1 cellular context compared by ENCODE assay signal in the genomic region with DNA sequence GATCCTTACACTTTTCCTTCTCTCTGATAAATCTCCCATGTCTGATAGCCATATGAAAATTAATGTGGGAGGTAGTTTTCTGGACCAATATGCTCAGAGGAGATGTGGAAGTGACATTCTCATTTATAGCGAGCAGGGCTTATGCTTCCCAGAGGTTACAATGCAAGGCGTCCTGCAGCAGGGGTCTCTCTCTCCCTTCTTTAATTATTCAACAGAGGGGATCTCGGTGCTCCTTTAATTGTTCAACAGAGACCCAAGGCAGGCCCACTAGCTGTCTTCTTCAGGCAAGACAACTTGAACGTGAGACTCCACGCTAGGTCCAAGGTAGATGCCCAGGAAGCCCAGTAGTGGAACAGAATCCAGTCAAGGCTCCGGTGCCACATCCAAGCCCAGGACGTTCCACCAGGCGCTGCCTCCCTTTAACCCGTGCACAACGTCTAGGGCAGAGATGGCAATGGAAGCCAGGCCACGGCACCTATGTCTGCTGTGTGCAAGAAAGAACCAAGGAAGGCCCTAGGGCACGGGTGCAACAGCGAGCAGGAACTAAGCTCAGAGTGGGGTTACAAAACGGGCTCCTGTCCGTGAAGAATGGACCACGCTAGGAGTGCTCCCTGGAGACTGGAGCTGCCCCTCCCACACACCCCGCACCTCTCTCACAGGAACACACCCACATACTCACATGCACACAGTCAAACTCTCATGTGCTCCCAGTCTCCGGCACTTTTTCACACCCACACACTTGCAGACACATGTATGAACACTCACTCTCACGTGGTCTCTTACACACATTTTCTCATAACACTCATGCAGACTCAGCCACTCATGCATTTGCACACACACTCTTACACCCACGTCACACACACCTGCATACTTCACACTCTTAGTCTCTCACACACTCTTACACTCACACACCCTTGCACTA.
TF ChIP-seq lines count a peak whose summit lies in the region.

No MANE protein-coding gene starts in this region.

TF ChIP-seq in HEK293, 187 proteins besides CTCF, POLR2A, EP300 and RAD21 (continued from another document):
- TF ChIP-seq PRDM4 (tag by site-specific recombination; IDR thresholded peaks at IDR 0.05) (no peak), EGR2 (tag by site-specific recombination; IDR thresholded peaks at IDR 0.05; ENCODE audit: low read depth) (peak; percentile 79)
